1 cellular context compared by ENCODE assay signal in the genomic region with DNA sequence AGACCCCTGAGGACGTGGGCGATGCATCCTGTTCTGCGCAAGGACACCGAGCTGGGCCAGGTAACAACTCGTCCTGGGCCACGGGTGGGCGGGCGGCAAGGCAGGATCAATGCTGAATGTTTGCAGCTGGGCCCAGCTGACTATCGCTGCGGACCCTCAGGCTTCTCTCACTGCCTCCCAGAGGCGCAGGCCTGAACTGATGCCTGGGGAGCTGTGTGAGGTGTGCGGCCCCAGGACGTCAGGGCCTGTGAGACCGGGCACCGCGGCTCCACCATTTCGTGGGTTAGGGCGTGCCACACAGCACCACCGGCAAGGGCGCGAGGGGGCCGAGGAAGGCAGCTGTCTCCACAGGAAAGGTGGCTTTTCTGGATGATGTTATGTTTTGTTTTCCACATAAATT.
TF ChIP-seq lines count a peak whose summit lies in the region.

No MANE protein-coding gene starts in this region.

TF ChIP-seq in SK-N-SH, 30 proteins besides CTCF, POLR2A, EP300 and RAD21 (continued from another document):
- TF ChIP-seq, protein P1, sequence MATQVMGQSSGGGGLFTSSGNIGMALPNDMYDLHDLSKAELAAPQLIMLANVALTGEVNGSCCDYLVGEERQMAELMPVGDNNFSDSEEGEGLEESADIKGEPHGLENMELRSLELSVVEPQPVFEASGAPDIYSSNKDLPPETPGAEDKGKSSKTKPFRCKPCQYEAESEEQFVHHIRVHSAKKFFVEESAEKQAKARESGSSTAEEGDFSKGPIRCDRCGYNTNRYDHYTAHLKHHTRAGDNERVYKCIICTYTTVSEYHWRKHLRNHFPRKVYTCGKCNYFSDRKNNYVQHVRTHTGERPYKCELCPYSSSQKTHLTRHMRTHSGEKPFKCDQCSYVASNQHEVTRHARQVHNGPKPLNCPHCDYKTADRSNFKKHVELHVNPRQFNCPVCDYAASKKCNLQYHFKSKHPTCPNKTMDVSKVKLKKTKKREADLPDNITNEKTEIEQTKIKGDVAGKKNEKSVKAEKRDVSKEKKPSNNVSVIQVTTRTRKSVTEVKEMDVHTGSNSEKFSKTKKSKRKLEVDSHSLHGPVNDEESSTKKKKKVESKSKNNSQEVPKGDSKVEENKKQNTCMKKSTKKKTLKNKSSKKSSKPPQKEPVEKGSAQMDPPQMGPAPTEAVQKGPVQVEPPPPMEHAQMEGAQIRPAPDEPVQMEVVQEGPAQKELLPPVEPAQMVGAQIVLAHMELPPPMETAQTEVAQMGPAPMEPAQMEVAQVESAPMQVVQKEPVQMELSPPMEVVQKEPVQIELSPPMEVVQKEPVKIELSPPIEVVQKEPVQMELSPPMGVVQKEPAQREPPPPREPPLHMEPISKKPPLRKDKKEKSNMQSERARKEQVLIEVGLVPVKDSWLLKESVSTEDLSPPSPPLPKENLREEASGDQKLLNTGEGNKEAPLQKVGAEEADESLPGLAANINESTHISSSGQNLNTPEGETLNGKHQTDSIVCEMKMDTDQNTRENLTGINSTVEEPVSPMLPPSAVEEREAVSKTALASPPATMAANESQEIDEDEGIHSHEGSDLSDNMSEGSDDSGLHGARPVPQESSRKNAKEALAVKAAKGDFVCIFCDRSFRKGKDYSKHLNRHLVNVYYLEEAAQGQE (IDR thresholded peaks at IDR 0.05; ENCODE audit: low read depth, low read length), result no peak
